11 cellular contexts compared by ENCODE assay signal in the genomic region with DNA sequence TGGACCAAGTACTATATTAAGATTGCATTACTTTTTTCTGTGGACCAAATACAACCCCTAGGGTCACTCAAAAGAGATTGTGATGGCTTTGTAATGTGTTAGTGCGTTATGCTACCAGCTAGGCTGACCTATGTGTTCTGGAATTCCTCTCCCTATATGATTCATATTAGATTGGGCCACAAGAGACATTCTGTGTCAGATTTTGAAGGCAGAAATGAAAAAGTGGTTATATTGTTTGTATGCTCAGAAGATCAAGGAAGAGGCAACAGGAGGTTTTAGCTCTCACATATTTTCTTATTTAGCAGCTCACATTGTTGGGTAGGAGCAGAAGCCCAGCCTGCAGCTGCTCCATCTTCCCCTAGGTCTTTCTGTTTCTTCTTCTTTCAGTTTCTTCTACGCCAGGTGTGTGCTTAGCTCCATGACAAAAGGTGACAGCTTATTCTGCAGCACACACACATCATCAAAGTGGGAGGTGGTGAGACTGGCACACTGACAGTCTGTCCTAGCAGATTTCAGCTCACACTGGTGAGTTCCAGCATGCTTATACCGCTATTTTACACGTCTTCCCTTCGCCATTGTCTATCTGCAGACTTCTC.
DNase-seq lines count a peak whose midpoint lies in the region; FAIRE-seq and TF ChIP-seq lines count a peak whose summit lies in the region.
"Had no signal": no experiment of that assay in that cellular context is flagged by ENCODE, and none has a peak within 500 bp of the region (broad histone marks: within the 10 kb centered on the region; RNA-seq: fewer than 3 reads in every experiment).

No MANE protein-coding gene starts in this region.

- no peaks in the 10 kb centered on the region for H3K9me2 ChIP-seq in GM23248 (ENCODE audit: insufficient read depth)

- in situ Hi-C loops in GM23248 (cut with MboI), result no loop called here

- H2AFZ ChIP-seq in GM23248, result no peak overlapping the region

- no peak overlapping the region for H3K9ac ChIP-seq in GM23248

- H3K4me1 ChIP-seq in GM23248 (ENCODE audit: insufficient read depth), result peaks cover 13% of the 10 kb centered on the region

- H3K9me3 ChIP-seq in GM23248 (ENCODE audit: low read depth), result no peaks in the 10 kb centered on the region
- H3K9me3 ChIP-seq: neutrophil had no signal

- intact Hi-C loops in posterior cingulate gyrus (cut with DNase I), result no loop called here

- peak; percentile 43 for FAIRE-seq in RCC 7860 (lab: Jason Lieb, UNC)

- no peaks in the 10 kb centered on the region for H3K36me3 ChIP-seq in GM23248 (ENCODE audit: low read depth)
- H3K36me3 ChIP-seq: neutrophil had no signal

- peaks cover 8% of the 10 kb centered on the region for H3F3A ChIP-seq in GM23248 (ENCODE audit: insufficient read depth)

- H3K4me3 ChIP-seq in GM23248, result no peak overlapping the region
- H3K4me3 ChIP-seq in fibroblast of mammary gland (ENCODE audit: control insufficient read depth, low read depth, low read length), result no peak overlapping the region

- no peak for TF ChIP-seq CTCF in fibroblast of mammary gland (conservative IDR thresholded peaks at IDR 0.05; ENCODE audit: control insufficient read depth, insufficient read depth, low read depth, low read length)

- H3K79me2 ChIP-seq in GM23248 (ENCODE audit: insufficient read depth), result no peaks in the 10 kb centered on the region

- H3K27ac ChIP-seq in GM23248, result no peak overlapping the region
- H3K27ac ChIP-seq: neutrophil had no signal

- 74 to 77% methylated on average over 5 of the region's 5 CpGs for WGBS in GM23248 (ENCODE audit: low coverage in 1 of 2, low lambda C conversion rate in 2 of 2, missing lambda C conversion rate in 2 of 2), 2 experiments

- peak overlapping the region; percentile 38 for H3K4me2 ChIP-seq in GM23248 (ENCODE audit: unreplicated experiment)

- DNase-seq in GM23248, result peak; percentile 72
- peak; percentile 72 for DNase-seq in RCC 7860 (ENCODE audit: low spot score)
- peak; percentile 72 for DNase-seq in fibroblast of mammary gland (ENCODE audit: low read depth)
- DNase-seq in NCI-H2081 (lab: John Stamatoyannopoulos, UW), result no peak
- DNase-seq in D341Med (ENCODE audit: low spot score), result no peak
- DNase-seq in posterior cingulate gyrus, result no peak
- no peak for DNase-seq in iPS-NIHi11 (ENCODE audit: low spot score)
- DNase-seq: activated CD4-positive, alpha-beta T cell treated with anti-CD3 and anti-CD28 coated beads, Interleukin-2, amount 50 U/mL, for 1 hour; central memory CD4-positive, alpha-beta T cell; OCI-M1 had no signal

- no peaks in the 10 kb centered on the region for H4K20me1 ChIP-seq in GM23248 (ENCODE audit: insufficient read depth)

- no peaks in the 10 kb centered on the region for H3K27me3 ChIP-seq in GM23248 (replicated peaks; ENCODE audit: insufficient read depth)
- H3K27me3 ChIP-seq: neutrophil had no signal

Comparison
In these comparisons a context has a peak if more than half of its experiments do, and no peak if none do; other contexts are left out.
1. DNase-seq: peak in GM23248 (single experiment), RCC 7860 (single experiment) and fibroblast of mammary gland (single experiment); none in NCI-H2081 (0 of 2), D341Med (single experiment), posterior cingulate gyrus (0 of 10) and iPS-NIHi11 (single experiment).